28 cellular contexts compared by ENCODE assay signal in the genomic region with DNA sequence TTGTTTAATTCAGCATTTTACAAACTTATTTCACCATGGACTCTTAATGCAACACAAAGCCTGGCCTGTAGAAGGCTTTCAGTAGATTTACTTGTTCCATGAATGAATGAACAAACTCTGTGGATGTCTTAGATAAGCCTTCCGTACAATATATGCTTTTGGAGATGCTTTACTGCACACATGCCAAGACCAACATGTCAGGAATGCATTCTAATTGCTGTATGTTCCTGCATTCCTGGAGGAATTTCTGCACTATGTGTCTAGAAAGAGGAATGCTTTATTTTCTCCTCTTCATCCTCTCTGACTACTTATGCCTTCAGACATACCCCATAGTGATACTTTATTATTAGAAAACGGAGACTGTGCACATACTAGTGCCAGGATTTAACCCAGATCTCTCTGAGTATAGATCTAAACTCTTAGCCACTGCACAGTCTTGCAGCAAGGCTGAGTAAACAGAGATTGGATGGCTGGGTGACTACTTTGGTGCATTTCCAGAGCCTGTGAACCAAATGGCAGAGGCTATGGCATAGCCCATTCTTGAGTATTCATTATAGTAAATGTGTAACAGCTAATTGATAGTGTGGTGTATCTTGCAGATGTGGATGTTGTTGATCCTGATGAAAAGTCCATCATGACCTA.
DNase-seq lines count a peak whose midpoint lies in the region; ATAC-seq and TF ChIP-seq lines count a peak whose summit lies in the region.
"Had no signal": no experiment of that assay in that cellular context is flagged by ENCODE, and none has a peak within 500 bp of the region (broad histone marks: within the 10 kb centered on the region; RNA-seq: fewer than 3 reads in every experiment).

No MANE protein-coding gene starts in this region.

- TF ChIP-seq CTCF in PC-3 (conservative IDR thresholded peaks at IDR 0.05; ENCODE audit: low read depth, low read length) (no peak), choroid plexus epithelial cell (conservative IDR thresholded peaks at IDR 0.05; ENCODE audit: low read depth, low read length) (no peak)

- DNase-seq in EH (ENCODE audit: low read depth) (peak; percentile 83), PC-3 (no peak), choroid plexus epithelial cell (ENCODE audit: low read depth) (peak; percentile 55), left kidney (ENCODE audit: low read depth, low spot score) (peak; percentile 26), OCI-M1 (lab: John Stamatoyannopoulos, UW) (no peak), NCI-H774 (lab: John Stamatoyannopoulos, UW) (no peak), NCI-H748 (lab: John Stamatoyannopoulos, UW; ENCODE audit: unreplicated experiment) (no peak), NCI-H2227 (lab: John Stamatoyannopoulos, UW; ENCODE audit: unreplicated experiment) (no peak)
- DNase-seq: activated CD4-positive, alpha-beta T cell treated with anti-CD3 and anti-CD28 coated beads for 4 hours; activated CD8-positive, alpha-beta memory T cell treated with anti-CD3 and anti-CD28 coated beads for 24 hours; activated naive CD4-positive, alpha-beta T cell; activated T-cell treated with anti-CD3 and anti-CD28 coated beads, Interleukin-2, amount 50 U/mL, for 4 hours; amygdala; Calu3; central memory CD4-positive, alpha-beta T cell; dorsolateral prefrontal cortex; foreskin melanocyte; GOT3; NCI-H1105; NCI-H2081 treated with DMSO at 0.1 percent for 48 hours; NCI-H446 treated with DMSO at 0.1 percent for 48 hours; pancreas; stimulated activated CD4-positive, alpha-beta T cell treated with anti-CD3 and anti-CD28 coated beads, Interleukin-4, amount 100 ng/mL, for 1 hour; stimulated activated naive CD4-positive, alpha-beta T cell; testis had no signal

- no peaks in the 10 kb centered on the region for H3K9me3 ChIP-seq in PC-3 (ENCODE audit: low read length)
- H3K9me3 ChIP-seq: pancreas, testis had no signal

- no peaks in the 10 kb centered on the region for H4K20me1 ChIP-seq in PC-3 (ENCODE audit: low read length)

- no peaks in the 10 kb centered on the region for H3K27me3 ChIP-seq in PC-3 (ENCODE audit: low read length)
- H3K27me3 ChIP-seq: dorsolateral prefrontal cortex, hepatocyte, pancreas, testis had no signal

- CTCF ChIA-PET in PC-3 (lab: Charles Lee) = no interaction called here

- POLR2A ChIA-PET in PC-3 (lab: Charles Lee; ENCODE audit: unreplicated experiment) = no interaction called here

- no peak overlapping the region for H3K4me3 ChIP-seq in PC-3 (ENCODE audit: low read length)
- no peak overlapping the region for H3K4me3 ChIP-seq in choroid plexus epithelial cell (ENCODE audit: low read depth, low read length)
- H3K4me3 ChIP-seq: dorsolateral prefrontal cortex, hepatocyte, pancreas, testis had no signal

- no peak overlapping the region for H3K27ac ChIP-seq in PC-3 (ENCODE audit: low read length)
- H3K27ac ChIP-seq: C4-2B, dorsolateral prefrontal cortex, hepatocyte, pancreas, testis had no signal

- H3K36me3 ChIP-seq in PC-3 (ENCODE audit: low read depth, low read length) = no peaks in the 10 kb centered on the region

- H3K4me1 ChIP-seq in PC-3 (ENCODE audit: insufficient read depth, low read length) = no peaks in the 10 kb centered on the region
- H3K4me1 ChIP-seq: pancreas, testis had no signal

- no peak overlapping the region for H3K4me2 ChIP-seq in PC-3 (ENCODE audit: low read length)
- H3K4me2 ChIP-seq: hepatocyte had no signal

- intact Hi-C loops in PC-3 (cut with micrococcal nuclease) = no loop called here

- H3K79me2 ChIP-seq in PC-3 (ENCODE audit: low read length) = no peaks in the 10 kb centered on the region
- H3K79me2 ChIP-seq: hepatocyte had no signal

- no TSS peak for BruUV-seq in PC-3 (replicated peaks; lab: Mats Ljungman, UMichigan)

- H3K9ac ChIP-seq in PC-3 (ENCODE audit: low read length) = no peak overlapping the region

- ATAC-seq in PC-3 = peak; percentile 49
- ATAC-seq: activated T-cell treated with anti-CD3 and anti-CD28 coated beads, Interleukin-2, amount 50 U/mL, for 4 hours; natural killer cell treated with Interleukin-12 subunit alpha and Interleukin-12 subunit beta and Interleukin-15 and Interleukin-18, amount 100 ng/mL, for 72 hours had no signal

- H3K9me2 ChIP-seq in PC-3 (replicated peaks; ENCODE audit: low read length) = no peaks in the 10 kb centered on the region

- no peaks in the 10 kb centered on the region for H3F3A ChIP-seq in PC-3 (ENCODE audit: low read length, unreplicated experiment)

- no peak overlapping the region for H2AFZ ChIP-seq in PC-3 (ENCODE audit: low read length)
- H2AFZ ChIP-seq: hepatocyte had no signal

Comparison
In these comparisons a context has a peak if more than half of its experiments do, and no peak if none do; other contexts are left out.
1. DNase-seq: peak in EH (single experiment), choroid plexus epithelial cell (single experiment) and left kidney (single experiment); none in PC-3 (single experiment), OCI-M1 (single experiment), NCI-H774 (single experiment), NCI-H748 (single experiment) and NCI-H2227 (single experiment).